1 cellular context compared by ENCODE assay signal in genomic region chr9:77601476-77602056, GRCh38.
TF ChIP-seq lines count a peak whose summit lies in the region.

No MANE protein-coding gene starts in this region.

TF ChIP-seq in A549, 52 proteins besides CTCF, POLR2A, EP300 and RAD21 (continued from another document):
- TF ChIP-seq EHMT2 (IDR thresholded peaks at IDR 0.05; ENCODE audit: low read depth) (no peak), HOXB13 (CRISPR knock-in tag; IDR thresholded peaks at IDR 0.05; ENCODE audit: low read depth) (no peak), KDM5A (IDR thresholded peaks at IDR 0.05) (no peak), MAFK (IDR thresholded peaks at IDR 0.05; ENCODE audit: partially characterized antibody) (no peak)
